8 cellular contexts compared by ENCODE assay signal in the genomic region with DNA sequence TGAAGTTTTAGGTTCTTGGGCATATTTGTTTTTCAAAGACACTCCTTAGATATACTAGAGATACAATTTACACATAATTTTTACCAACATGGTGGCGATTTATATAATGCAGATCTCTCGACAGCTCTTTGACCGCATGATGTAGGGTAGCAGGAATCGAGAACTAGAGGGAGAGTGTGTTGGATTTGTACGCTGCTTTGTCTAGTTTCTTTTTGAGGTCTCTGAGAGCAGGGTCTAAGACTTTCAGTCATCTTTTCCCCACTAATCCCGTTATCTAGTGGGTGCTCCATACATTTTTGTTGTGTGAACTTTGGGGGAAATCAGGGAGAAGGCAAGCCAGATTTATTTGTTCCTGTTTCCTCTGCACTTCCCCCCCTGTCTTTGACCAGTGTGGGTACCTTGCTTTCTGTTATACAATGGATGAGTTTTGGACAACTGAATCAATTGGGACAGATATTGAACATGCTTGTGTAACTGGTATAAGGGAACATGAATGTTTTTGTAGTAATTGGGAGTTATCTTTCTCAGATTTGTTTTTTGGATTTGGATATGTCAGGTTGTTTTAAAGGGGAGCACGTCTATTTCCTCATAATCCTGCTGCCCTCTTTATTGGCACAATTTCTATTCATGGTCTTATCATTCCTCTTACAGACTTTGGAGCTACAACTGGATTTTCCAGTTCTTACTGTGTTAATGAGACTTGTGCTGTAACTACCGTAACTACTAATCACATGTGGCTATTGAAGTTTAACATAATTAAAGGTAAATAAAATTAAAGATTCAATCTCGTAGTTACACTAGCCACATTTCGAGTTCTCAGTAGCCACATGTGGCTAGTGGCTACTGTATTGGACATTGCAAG. TPM values are rescaled to one million over a fixed set of nuclear protein-coding genes. Genes with fewer than 3 reads are reported as not detected.
DNase-seq lines count a peak whose midpoint lies in the region; ATAC-seq and TF ChIP-seq lines count a peak whose summit lies in the region.

No MANE protein-coding gene starts in this region.

- H3K4me1 ChIP-seq in HEK293 (ENCODE audit: control insufficient read depth, insufficient read depth, low read length): no peaks in the 10 kb centered on the region; the same call in 1 of the 2 replicates

- POLR2A ChIA-PET in HEK293 (lab: Yijun Ruan, JAX) (no interaction called here), activated B cell treated with CpG ODN at 0.5 μM for 24 hours (lab: Charles Lee) (interaction anchor here (0.6 to 1.0 kb wide), 2 partner anchors 230 to 337 kb away, joined by 3 to 4 read pairs; no protein-coding TSS in a partner anchor)

- no peak for ATAC-seq in activated B cell treated with CpG ODN at 0.5 μM for 24 hours (ENCODE audit: low read depth)
- ATAC-seq in stimulated activated naive CD8-positive, alpha-beta T cell treated with anti-CD3 and anti-CD28 coated beads, Interleukin-15, amount 100 ng/mL, for 72 hours: no peak
- no peak for ATAC-seq in GM18867 (IDR thresholded peaks at IDR 0.05; ENCODE audit: unreplicated experiment)

- peak overlapping the region; percentile 97 to 99 for H3K4me3 Mint-ChIP-seq in CD14-positive monocyte
- H3K4me3 Mint-ChIP-seq in activated B cell treated with CpG ODN at 0.5 μM for 24 hours: peak overlapping the region; percentile 95
- peak overlapping the region; percentile 98 to 100 for H3K4me3 Mint-ChIP-seq in stimulated activated naive CD8-positive, alpha-beta T cell treated with anti-CD3 and anti-CD28 coated beads, Interleukin-15, amount 100 ng/mL, for 72 hours

- H3K4me1 Mint-ChIP-seq in CD14-positive monocyte: peaks cover 28% of the 10 kb centered on the region
- peaks cover 46% of the 10 kb centered on the region for H3K4me1 Mint-ChIP-seq in activated B cell treated with CpG ODN at 0.5 μM for 24 hours
- peaks cover 63% of the 10 kb centered on the region for H3K4me1 Mint-ChIP-seq in stimulated activated naive CD8-positive, alpha-beta T cell treated with anti-CD3 and anti-CD28 coated beads, Interleukin-15, amount 100 ng/mL, for 72 hours

- H3K27me3 Mint-ChIP-seq in CD14-positive monocyte (ENCODE audit: low read depth in 3 of 3): peaks cover 0 to 2% (median 0%) of the 10 kb centered on the region in 3 donors
- H3K27me3 Mint-ChIP-seq in activated B cell treated with CpG ODN at 0.5 μM for 24 hours: no peaks in the 10 kb centered on the region
- H3K27me3 Mint-ChIP-seq in stimulated activated naive CD8-positive, alpha-beta T cell treated with anti-CD3 and anti-CD28 coated beads, Interleukin-15, amount 100 ng/mL, for 72 hours: no peaks in the 10 kb centered on the region

- intact Hi-C loops in CD14-positive monocyte (cut with micrococcal nuclease) (loop anchor here (2.0 to 10.0 kb wide), 6 partner anchors 47 to 479 kb away; partner anchors contain the start of gene RDX (in 2 of the 2)), activated B cell treated with CpG ODN at 0.5 μM for 24 hours (cut with micrococcal nuclease) (loop anchor here (2.0 to 10.0 kb wide), 8 partner anchors 179 to 1737 kb away; partner anchors contain the start of genes ALG9, ARHGAP20, CFAP68 and FDXACB1)

- CTCF ChIA-PET in HEK293 (lab: Yijun Ruan, JAX) (interaction anchor here (0.6 to 4.7 kb wide), 9 partner anchors 9 to 491 kb away, joined by 3 to 76 read pairs (median 3); no protein-coding TSS in a partner anchor), activated B cell treated with CpG ODN at 0.5 μM for 24 hours (lab: Charles Lee) (interaction anchor here (0.7 to 8.8 kb wide), 5 partner anchors 14 to 1015 kb away, joined by 3 to 103 read pairs (median 3); no protein-coding TSS in a partner anchor)

- no peak overlapping the region for H3K27ac ChIP-seq in HEK293 (ENCODE audit: extremely low read depth, low read depth, low read length)

- H3K36me3 ChIP-seq in HEK293 (ENCODE audit: control insufficient read depth in 2 of 2, insufficient read depth in 1 of 2, low read length in 2 of 2): peaks cover 0 to 5% of the 10 kb centered on the region in 2 experiments; a peak in 2 of 3 replicates

- H3K4me3 ChIP-seq in HEK293 (ENCODE audit: low read depth, low read length) (peak overlapping the region; percentile 56), iPS-18c (ENCODE audit: insufficient read depth, low read depth, low read length) (peak overlapping the region; percentile 90; the same call in 1 of the 2 replicates)

- H3K27ac Mint-ChIP-seq in CD14-positive monocyte (peak overlapping the region; percentile 2 to 96 (median 96)), activated B cell treated with CpG ODN at 0.5 μM for 24 hours (peak overlapping the region; percentile 87)
- peak overlapping the region; percentile 15 to 99 for H3K27ac Mint-ChIP-seq in stimulated activated naive CD8-positive, alpha-beta T cell treated with anti-CD3 and anti-CD28 coated beads, Interleukin-15, amount 100 ng/mL, for 72 hours

- H3K9me3 ChIP-seq in HEK293 (ENCODE audit: control insufficient read depth, insufficient read depth, low read depth, low read length) (no peaks in the 10 kb centered on the region), iPS-18c (ENCODE audit: control insufficient read depth, insufficient read depth, low read length) (no peaks in the 10 kb centered on the region)

- DNase-seq in CD14-positive monocyte (ENCODE audit: low spot score) (no peak), activated B cell treated with CpG ODN at 0.5 μM for 24 hours (no peak)
- DNase-seq in stimulated activated naive CD8-positive, alpha-beta T cell treated with anti-CD3 and anti-CD28 coated beads, Interleukin-15, amount 100 ng/mL, for 72 hours: no peak
- no peak for DNase-seq in stimulated activated naive CD4-positive, alpha-beta T cell treated with Interleukin-2 at 50 U/mL for 16 hours (lab: John Stamatoyannopoulos, UW)
- no peak for DNase-seq in stimulated activated CD4-positive, alpha-beta T cell treated with anti-CD3 and anti-CD28 coated beads, Interleukin-4, amount 100 ng/mL, for 24 hours

- H3K9me3 Mint-ChIP-seq in CD14-positive monocyte: no peaks in the 10 kb centered on the region
- H3K9me3 Mint-ChIP-seq in activated B cell treated with CpG ODN at 0.5 μM for 24 hours: no peaks in the 10 kb centered on the region
- H3K9me3 Mint-ChIP-seq in stimulated activated naive CD8-positive, alpha-beta T cell treated with anti-CD3 and anti-CD28 coated beads, Interleukin-15, amount 100 ng/mL, for 72 hours: no peaks in the 10 kb centered on the region

- no peak for TF ChIP-seq CTCF in CD14-positive monocyte (IDR thresholded peaks at IDR 0.05)
- TF ChIP-seq CTCF in HEK293 (tag by site-specific recombination; IDR thresholded peaks at IDR 0.05): no peak
- TF ChIP-seq CTCF in activated B cell treated with CpG ODN at 0.5 μM for 24 hours (IDR thresholded peaks at IDR 0.05): no peak

- peaks cover 2 to 7% of the 10 kb centered on the region in 2 donors for H3K36me3 Mint-ChIP-seq in CD14-positive monocyte
- peaks cover 12% of the 10 kb centered on the region for H3K36me3 Mint-ChIP-seq in activated B cell treated with CpG ODN at 0.5 μM for 24 hours (ENCODE audit: low read depth)

TF ChIP-seq in HEK293, 187 proteins besides CTCF, POLR2A, EP300 and RAD21:
- TF ChIP-seq ZNF529 (tag by site-specific recombination; IDR thresholded peaks at IDR 0.05; ENCODE audit: insufficient replicate concordance) (no peak), TRIM28 (IDR thresholded peaks at IDR 0.05; ENCODE audit: borderline replicate concordance, low read length) (0 out of 2 replicates have a peak, but pooled peaks have one; percentile 27), OSR2 (tag by site-specific recombination; IDR thresholded peaks at IDR 0.05) (0 out of 2 replicates have a peak, but pooled peaks have one; percentile 2), GFI1B (tag by site-specific recombination; IDR thresholded peaks at IDR 0.05) (0 out of 2 replicates have a peak, but pooled peaks have one; percentile 57), PRDM10 (tag by site-specific recombination; IDR thresholded peaks at IDR 0.05) (peak; percentile 72)

RNA-seq across cellular contexts. Expression of gene FDX1, which starts 1.7 kb away (rescaled TPM):
- polyA plus RNA-seq in CD14-positive monocyte: 10 to 100 TPM; 12.8 to 20.2 TPM
- total RNA-seq in activated B cell treated with CpG ODN at 0.5 μM for 24 hours: 8.7 and 9.4 TPM in 2 replicates
